ENCODE assay signal across 10 cellular contexts in the genomic region with DNA sequence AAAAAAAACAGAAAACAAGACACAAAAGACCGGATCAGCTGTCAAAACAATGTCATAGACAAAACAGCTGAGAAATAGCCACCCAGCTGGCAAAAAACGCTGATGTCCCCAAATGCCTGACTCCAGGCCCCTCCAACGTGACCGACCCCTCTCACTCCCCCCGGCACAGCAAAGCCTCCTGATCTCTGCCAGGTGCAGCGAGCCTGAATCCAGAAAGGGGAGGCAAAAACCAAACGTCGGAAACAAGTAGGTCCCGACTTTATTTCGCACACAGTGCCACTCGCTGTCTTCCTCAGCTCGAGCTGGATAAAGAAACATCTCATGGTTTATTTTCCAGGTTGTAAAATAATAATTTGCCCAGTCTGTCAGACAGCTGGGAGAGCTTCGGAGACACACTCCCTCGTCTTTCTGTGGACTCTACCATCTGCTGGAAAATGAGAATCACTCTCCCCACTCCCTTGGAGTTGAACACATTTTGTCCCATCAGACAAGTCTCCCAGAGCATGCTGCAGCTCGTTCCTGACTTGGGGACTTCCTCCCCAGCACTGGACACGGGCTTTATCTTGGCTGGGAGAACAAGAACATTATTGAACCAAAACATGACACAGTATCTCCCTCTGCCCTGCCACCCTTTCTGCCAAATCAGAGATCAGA.
DNase-seq lines count a peak whose midpoint lies in the region; ATAC-seq and TF ChIP-seq lines count a peak whose summit lies in the region.
"Had no signal": no experiment of that assay in that cellular context is flagged by ENCODE, and none has a peak within 500 bp of the region (broad histone marks: within the 10 kb centered on the region; RNA-seq: fewer than 3 reads in every experiment).

No MANE protein-coding gene starts in this region.

- H3K23ac ChIP-seq in neuronal stem cell (ENCODE audit: low read depth, low read length, poor library complexity), result no peak overlapping the region

- H3K9me3 ChIP-seq in WERI-Rb-1 (ENCODE audit: severe bottlenecking) (no peaks in the 10 kb centered on the region), neuronal stem cell (replicated peaks in 1 of 2; ENCODE audit: control insufficient read depth in 2 of 2, insufficient read depth in 1 of 2, low read depth in 1 of 2, low read length in 2 of 2) (no peaks in the 10 kb centered on the region), upper lobe of left lung (no peaks in the 10 kb centered on the region)

- H3K4me2 ChIP-seq in neuronal stem cell (ENCODE audit: insufficient read depth, low read length, poor library complexity, severe bottlenecking), result no peak overlapping the region

- no peaks in the 10 kb centered on the region; the same call in 1 of the 2 replicates for H3K36me3 ChIP-seq in WERI-Rb-1
- H3K36me3 ChIP-seq in neuronal stem cell (replicated peaks in 1 of 2; ENCODE audit: control insufficient read depth in 2 of 2, insufficient read depth in 2 of 2, low read length in 2 of 2), result no peaks in the 10 kb centered on the region
- H3K36me3 ChIP-seq in upper lobe of left lung, result no peaks in the 10 kb centered on the region

- H3K9ac ChIP-seq in neuronal stem cell (ENCODE audit: low read depth, low read length, poor library complexity), result no peak overlapping the region

- no CpG with 5 or more reads among the region's 16 CpGs for WGBS in neuronal stem cell (ENCODE audit: extremely low coverage in 2 of 2, insufficient read length in 2 of 2, insufficient replicate concordance in 1 of 2), 2 donors
- WGBS in upper lobe of left lung, 2 donors, result 56 to 63% methylated on average over 16 of the region's 16 CpGs

- peaks cover 2% of the 10 kb centered on the region for H3K79me1 ChIP-seq in neuronal stem cell (ENCODE audit: low read depth, low read length)

- TF ChIP-seq EP300 in upper lobe of left lung (IDR thresholded peaks at IDR 0.05), result no peak

- no peak overlapping the region for H2BK5ac ChIP-seq in neuronal stem cell (ENCODE audit: low read length)

- no peak for TF ChIP-seq CTCF in WERI-Rb-1 (IDR thresholded peaks at IDR 0.05; ENCODE audit: low read depth, low read length)
- no peak for TF ChIP-seq CTCF in glutamatergic neuron (IDR thresholded peaks at IDR 0.05; ENCODE audit: partially characterized antibody, unreplicated experiment)
- no peak for TF ChIP-seq CTCF in upper lobe of left lung (IDR thresholded peaks at IDR 0.05)

- peak overlapping the region; percentile 12 for H3K4me3 Mint-ChIP-seq in glutamatergic neuron (ENCODE audit: unreplicated experiment)
- H3K4me3 Mint-ChIP-seq: stimulated activated effector memory CD8-positive, alpha-beta T cell treated with anti-CD3 and anti-CD28 coated beads, Interleukin-12 subunit alpha, Interleukin-12 subunit beta, amount 100 ng/mL, for 72 hours had no signal

- peaks cover 11% of the 10 kb centered on the region for H3K4me1 Mint-ChIP-seq in glutamatergic neuron (ENCODE audit: low read depth, unreplicated experiment)

- no peak overlapping the region for H3K4ac ChIP-seq in neuronal stem cell (ENCODE audit: low read length)

- DNase-seq in WERI-Rb-1, result no peak
- DNase-seq in glutamatergic neuron, result no peak
- DNase-seq in neuronal stem cell (ENCODE audit: low spot score), result no peak
- no peak for DNase-seq in upper lobe of left lung
- DNase-seq in activated CD8-positive, alpha-beta memory T cell treated with anti-CD3 and anti-CD28 coated beads, Interleukin-2, amount 50 U/mL, for 48 hours, result no peak
- DNase-seq in NCI-H2107 treated with DMSO at 0.1 percent for 48 hours (lab: John Stamatoyannopoulos, UW; ENCODE audit: unreplicated experiment), result no peak
- DNase-seq: activated CD4-positive, CD25-positive, alpha-beta regulatory T cell treated with anti-CD3 and anti-CD28 coated beads, Interleukin-2, amount 50 U/mL, for 72 hours; stimulated activated CD4-positive, alpha-beta T cell treated with anti-CD3 and anti-CD28 coated beads, Interleukin-1b, Interleukin-23, amount 100 ng/mL, for 48 hours had no signal

- ATAC-seq in upper lobe of left lung (ENCODE audit: low FRiP score in 2 of 2) (no peak), esophagus mucosa (no peak)
- ATAC-seq: stimulated activated effector memory CD8-positive, alpha-beta T cell treated with anti-CD3 and anti-CD28 coated beads, Interleukin-12 subunit alpha, Interleukin-12 subunit beta, amount 100 ng/mL, for 72 hours had no signal

- H2AK5ac ChIP-seq in neuronal stem cell (ENCODE audit: low read depth, low read length), result no peak overlapping the region

- peaks cover 9 to 20% of the 10 kb centered on the region in 2 donors for H3K4me1 ChIP-seq in neuronal stem cell (ENCODE audit: control insufficient read depth in 2 of 2, insufficient read depth in 1 of 2, low read depth in 1 of 2, low read length in 2 of 2)
- H3K4me1 ChIP-seq in upper lobe of left lung, result peaks cover 5 to 12% (median 10%) of the 10 kb centered on the region in 4 donors

- H2BK12ac ChIP-seq in neuronal stem cell (ENCODE audit: low read length), result no peak overlapping the region

- H3K36me3 Mint-ChIP-seq in glutamatergic neuron (ENCODE audit: unreplicated experiment), result no peaks in the 10 kb centered on the region
- H3K36me3 Mint-ChIP-seq: stimulated activated effector memory CD8-positive, alpha-beta T cell treated with anti-CD3 and anti-CD28 coated beads, Interleukin-12 subunit alpha, Interleukin-12 subunit beta, amount 100 ng/mL, for 72 hours had no signal

- H4K8ac ChIP-seq in neuronal stem cell (ENCODE audit: low read depth, low read length), result no peak overlapping the region

- H2AFZ ChIP-seq in neuronal stem cell (ENCODE audit: low read length), result peak overlapping the region; percentile 46

- H4K91ac ChIP-seq in neuronal stem cell (ENCODE audit: low read depth, low read length, poor library complexity), result no peak overlapping the region

- peaks cover 9% of the 10 kb centered on the region for H3K27me3 Mint-ChIP-seq in glutamatergic neuron (ENCODE audit: unreplicated experiment)

- no peaks in the 10 kb centered on the region for H3K27me3 ChIP-seq in WERI-Rb-1 (ENCODE audit: insufficient read depth, low read depth, severe bottlenecking)
- peaks cover 0 to 61% (median 18%) of the 10 kb centered on the region in 3 experiments for H3K27me3 ChIP-seq in neuronal stem cell (ENCODE audit: control insufficient read depth in 3 of 3, insufficient read depth in 3 of 3, low read depth in 1 of 3, low read length in 3 of 3)
- peaks cover 0 to 13% (median 4%) of the 10 kb centered on the region in 4 donors for H3K27me3 ChIP-seq in upper lobe of left lung

- peak overlapping the region; percentile 46 for H3K27ac Mint-ChIP-seq in glutamatergic neuron (ENCODE audit: unreplicated experiment)
- H3K27ac Mint-ChIP-seq: stimulated activated effector memory CD8-positive, alpha-beta T cell treated with anti-CD3 and anti-CD28 coated beads, Interleukin-12 subunit alpha, Interleukin-12 subunit beta, amount 100 ng/mL, for 72 hours had no signal

- H3K9me3 Mint-ChIP-seq in glutamatergic neuron (ENCODE audit: unreplicated experiment), result peaks cover 12% of the 10 kb centered on the region
- H3K9me3 Mint-ChIP-seq: stimulated activated effector memory CD8-positive, alpha-beta T cell treated with anti-CD3 and anti-CD28 coated beads, Interleukin-12 subunit alpha, Interleukin-12 subunit beta, amount 100 ng/mL, for 72 hours had no signal

- no peak overlapping the region for H2BK15ac ChIP-seq in neuronal stem cell (ENCODE audit: low read length)

- H3K27ac ChIP-seq in WERI-Rb-1 (peak overlapping the region; percentile 27), neuronal stem cell (replicated peaks; ENCODE audit: low read length) (no peak overlapping the region), upper lobe of left lung (peak overlapping the region; percentile 61 to 82 (median 66))

- TF ChIP-seq POLR2A in upper lobe of left lung (IDR thresholded peaks at IDR 0.05), result no peak

- H3K14ac ChIP-seq in neuronal stem cell (ENCODE audit: low read length), result no peak overlapping the region

- H3K4me3 ChIP-seq in WERI-Rb-1 (ENCODE audit: low read depth, low read length), result no peak overlapping the region
- no peak overlapping the region for H3K4me3 ChIP-seq in neuronal stem cell (ENCODE audit: low read length in 2 of 2)
- no peak overlapping the region for H3K4me3 ChIP-seq in upper lobe of left lung

- H2BK120ac ChIP-seq in neuronal stem cell (ENCODE audit: low read depth, low read length), result no peak overlapping the region

- no peak overlapping the region for H3K18ac ChIP-seq in neuronal stem cell (ENCODE audit: low read length)
